ENCODE assay signal across 1 cellular context in the genomic region with DNA sequence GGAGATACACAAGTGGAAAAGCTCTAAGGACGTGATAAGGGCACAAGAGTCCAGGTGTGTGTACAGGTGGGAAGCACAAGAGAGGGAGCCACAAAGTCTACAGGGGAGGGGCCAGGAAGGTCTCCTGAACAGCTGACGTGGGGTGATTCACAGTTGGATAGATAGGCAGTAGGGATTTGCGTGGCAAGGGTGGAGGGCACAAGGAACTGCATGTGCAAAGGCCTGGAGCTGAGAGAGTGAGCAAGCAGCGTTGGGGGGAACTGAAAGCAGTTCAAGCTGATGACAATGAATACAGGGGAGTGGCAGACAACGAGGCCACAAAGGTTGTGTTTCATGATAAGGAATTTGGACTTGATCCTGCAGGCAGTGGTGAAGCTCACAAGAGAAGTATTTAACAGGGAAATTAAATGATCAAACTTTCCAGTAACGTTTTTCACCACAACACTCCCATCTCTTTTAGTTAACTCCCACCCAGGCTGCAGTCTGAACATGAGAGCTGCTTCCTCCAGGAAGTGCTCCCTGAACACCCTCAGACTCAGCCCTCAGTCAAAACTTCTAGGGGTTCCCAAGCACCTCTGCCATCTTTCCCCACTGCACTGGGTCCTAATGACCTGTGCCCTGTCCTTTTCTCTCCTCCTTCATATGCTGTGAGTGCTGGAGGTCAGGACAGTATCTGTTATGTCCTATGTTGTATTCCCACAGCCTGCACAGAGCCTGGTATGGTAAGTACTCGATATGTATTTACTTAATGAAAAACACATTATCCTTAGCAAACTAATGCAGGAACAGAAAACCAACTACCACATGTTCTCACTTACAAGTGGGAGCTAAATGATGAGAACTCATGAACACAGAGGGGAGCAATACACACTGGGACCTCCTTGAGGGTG.
A peak's percentile ranks its signal among the peaks of the same experiment; 100 is the strongest.
TF ChIP-seq lines count a peak whose summit lies in the region.

No MANE protein-coding gene starts in this region.

TF ChIP-seq in K562, 482 proteins besides CTCF, POLR2A, EP300 and RAD21 (continued from another document and continues in another):
- TF ChIP-seq, protein P1, sequence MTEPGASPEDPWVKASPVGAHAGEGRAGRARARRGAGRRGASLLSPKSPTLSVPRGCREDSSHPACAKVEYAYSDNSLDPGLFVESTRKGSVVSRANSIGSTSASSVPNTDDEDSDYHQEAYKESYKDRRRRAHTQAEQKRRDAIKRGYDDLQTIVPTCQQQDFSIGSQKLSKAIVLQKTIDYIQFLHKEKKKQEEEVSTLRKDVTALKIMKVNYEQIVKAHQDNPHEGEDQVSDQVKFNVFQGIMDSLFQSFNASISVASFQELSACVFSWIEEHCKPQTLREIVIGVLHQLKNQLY (CRISPR knock-in tag; conservative IDR thresholded peaks at IDR 0.05): 0 out of 4 replicates have a peak, but pooled peaks of 1 of the 2 experiments have one; percentile 27
- TF ChIP-seq SETDB1 (IDR thresholded peaks at IDR 0.05; ENCODE audit: low read length): no peak
- TF ChIP-seq ZNF41 (CRISPR knock-in tag; conservative IDR thresholded peaks at IDR 0.05): peak; percentile 98
- no peak for TF ChIP-seq DDX20 (tag; IDR thresholded peaks at IDR 0.05; ENCODE audit: low read depth)
- TF ChIP-seq NR1H2 (CRISPR knock-in tag; IDR thresholded peaks at IDR 0.05): no peak
- TF ChIP-seq, protein P2, sequence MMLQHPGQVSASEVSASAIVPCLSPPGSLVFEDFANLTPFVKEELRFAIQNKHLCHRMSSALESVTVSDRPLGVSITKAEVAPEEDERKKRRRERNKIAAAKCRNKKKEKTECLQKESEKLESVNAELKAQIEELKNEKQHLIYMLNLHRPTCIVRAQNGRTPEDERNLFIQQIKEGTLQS (IDR thresholded peaks at IDR 0.05): no peak
- TF ChIP-seq, protein P2 (CRISPR knock-in tag; conservative IDR thresholded peaks at IDR 0.05): no peak
- no peak for TF ChIP-seq ZNF778 (CRISPR knock-in tag; IDR thresholded peaks at IDR 0.05)
- no peak for TF ChIP-seq ZNF75A (CRISPR knock-in tag; IDR thresholded peaks at IDR 0.05)
- no peak for TF ChIP-seq GTF2A2 (tag; IDR thresholded peaks at IDR 0.05)
- no peak for TF ChIP-seq SAFB2 (IDR thresholded peaks at IDR 0.05; ENCODE audit: borderline replicate concordance, low read depth, low read length, severe bottlenecking)
- TF ChIP-seq EGR1 (conservative IDR thresholded peaks at IDR 0.05): no peak
- no peak for TF ChIP-seq KDM2B (CRISPR knock-in tag; IDR thresholded peaks at IDR 0.05)
- no peak for TF ChIP-seq BMI1 (IDR thresholded peaks at IDR 0.05; ENCODE audit: low read length)
- TF ChIP-seq SMAD4 (CRISPR knock-in tag; conservative IDR thresholded peaks at IDR 0.05): 0 out of 2 replicates have a peak, but pooled peaks have one; percentile 39
- TF ChIP-seq JUND (IDR thresholded peaks at IDR 0.05; ENCODE audit: borderline replicate concordance, low read depth, low read length): 0 out of 2 replicates have a peak, but pooled peaks have one; percentile 3
- TF ChIP-seq JUND (tag; IDR thresholded peaks at IDR 0.05; ENCODE audit: borderline replicate concordance, low read depth, low read length): peak; percentile 64; the same call in 2 of the 3 replicates
- TF ChIP-seq ASH1L (IDR thresholded peaks at IDR 0.05; ENCODE audit: borderline replicate concordance, low read depth, partially characterized antibody): no peak
- peak; percentile 58; the same call in 1 of the 2 replicates for TF ChIP-seq SPI1 (IDR thresholded peaks at IDR 0.05; ENCODE audit: borderline replicate concordance, low read depth, low read length)
- TF ChIP-seq, protein P3, sequence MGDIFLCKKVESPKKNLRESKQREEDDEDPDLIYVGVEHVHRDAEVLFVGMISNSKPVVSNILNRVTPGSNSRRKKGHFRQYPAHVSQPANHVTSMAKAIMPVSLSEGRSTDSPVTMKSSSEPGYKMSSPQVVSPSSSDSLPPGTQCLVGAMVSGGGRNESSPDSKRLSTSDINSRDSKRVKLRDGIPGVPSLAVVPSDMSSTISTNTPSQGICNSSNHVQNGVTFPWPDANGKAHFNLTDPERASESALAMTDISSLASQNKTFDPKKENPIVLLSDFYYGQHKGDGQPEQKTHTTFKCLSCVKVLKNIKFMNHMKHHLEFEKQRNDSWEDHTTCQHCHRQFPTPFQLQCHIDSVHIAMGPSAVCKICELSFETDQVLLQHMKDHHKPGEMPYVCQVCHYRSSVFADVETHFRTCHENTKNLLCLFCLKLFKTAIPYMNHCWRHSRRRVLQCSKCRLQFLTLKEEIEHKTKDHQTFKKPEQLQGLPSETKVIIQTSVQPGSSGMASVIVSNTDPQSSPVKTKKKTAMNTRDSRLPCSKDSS (IDR thresholded peaks at IDR 0.05; ENCODE audit: low read depth, partially characterized antibody): no peak
- TF ChIP-seq, protein P4, sequence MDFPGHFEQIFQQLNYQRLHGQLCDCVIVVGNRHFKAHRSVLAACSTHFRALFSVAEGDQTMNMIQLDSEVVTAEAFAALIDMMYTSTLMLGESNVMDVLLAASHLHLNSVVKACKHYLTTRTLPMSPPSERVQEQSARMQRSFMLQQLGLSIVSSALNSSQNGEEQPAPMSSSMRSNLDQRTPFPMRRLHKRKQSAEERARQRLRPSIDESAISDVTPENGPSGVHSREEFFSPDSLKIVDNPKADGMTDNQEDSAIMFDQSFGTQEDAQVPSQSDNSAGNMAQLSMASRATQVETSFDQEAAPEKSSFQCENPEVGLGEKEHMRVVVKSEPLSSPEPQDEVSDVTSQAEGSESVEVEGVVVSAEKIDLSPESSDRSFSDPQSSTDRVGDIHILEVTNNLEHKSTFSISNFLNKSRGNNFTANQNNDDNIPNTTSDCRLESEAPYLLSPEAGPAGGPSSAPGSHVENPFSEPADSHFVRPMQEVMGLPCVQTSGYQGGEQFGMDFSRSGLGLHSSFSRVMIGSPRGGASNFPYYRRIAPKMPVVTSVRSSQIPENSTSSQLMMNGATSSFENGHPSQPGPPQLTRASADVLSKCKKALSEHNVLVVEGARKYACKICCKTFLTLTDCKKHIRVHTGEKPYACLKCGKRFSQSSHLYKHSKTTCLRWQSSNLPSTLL (IDR thresholded peaks at IDR 0.05): no peak
- peak; percentile 20; the same call in 1 of the 2 replicates for TF ChIP-seq GATAD2B (IDR thresholded peaks at IDR 0.05; ENCODE audit: borderline replicate concordance)
- TF ChIP-seq FOXJ3 (CRISPR knock-in tag; IDR thresholded peaks at IDR 0.05): no peak
- no peak for TF ChIP-seq TFAM (CRISPR knock-in tag; conservative IDR thresholded peaks at IDR 0.05)
- no peak for TF ChIP-seq CBX5 (IDR thresholded peaks at IDR 0.05; ENCODE audit: borderline replicate concordance, low read depth)
- TF ChIP-seq TARDBP (IDR thresholded peaks at IDR 0.05): no peak
- TF ChIP-seq RBBP5 (IDR thresholded peaks at IDR 0.05; ENCODE audit: borderline replicate concordance, insufficient read depth, low read length, poor library complexity, severe bottlenecking): peak; percentile 48
- TF ChIP-seq STAT5B (CRISPR knock-in tag; IDR thresholded peaks at IDR 0.05): no peak
- peak; percentile 65 for TF ChIP-seq DPF2 (IDR thresholded peaks at IDR 0.05)
- TF ChIP-seq, protein P5, sequence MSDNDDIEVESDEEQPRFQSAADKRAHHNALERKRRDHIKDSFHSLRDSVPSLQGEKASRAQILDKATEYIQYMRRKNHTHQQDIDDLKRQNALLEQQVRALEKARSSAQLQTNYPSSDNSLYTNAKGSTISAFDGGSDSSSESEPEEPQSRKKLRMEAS (CRISPR knock-in tag; IDR thresholded peaks at IDR 0.05): no peak
- no peak for TF ChIP-seq FOS (IDR thresholded peaks at IDR 0.05; ENCODE audit: extremely low read depth, insufficient read length)
- no peak for TF ChIP-seq ZNF699 (CRISPR knock-in tag; IDR thresholded peaks at IDR 0.05; ENCODE audit: insufficient replicate concordance)
- no peak for TF ChIP-seq MYC (IDR thresholded peaks at IDR 0.05; ENCODE audit: low read depth, low read length)
- TF ChIP-seq MYC (CRISPR knock-in tag; IDR thresholded peaks at IDR 0.05; ENCODE audit: borderline replicate concordance, low read depth): no peak
- no peak for TF ChIP-seq C11orf30 (IDR thresholded peaks at IDR 0.05; ENCODE audit: low read depth)
- TF ChIP-seq PTBP1 (IDR thresholded peaks at IDR 0.05; ENCODE audit: low read depth, low read length): no peak
- peak in 1 of 2 experiments; percentile 56; a peak in 1 of 4 replicates for TF ChIP-seq RCOR1 (IDR thresholded peaks at IDR 0.05; ENCODE audit: borderline replicate concordance in 1 of 2, low read depth in 2 of 2, low read length in 2 of 2)
- TF ChIP-seq ZNF57 (CRISPR knock-in tag; IDR thresholded peaks at IDR 0.05): no peak
- TF ChIP-seq, protein P6, sequence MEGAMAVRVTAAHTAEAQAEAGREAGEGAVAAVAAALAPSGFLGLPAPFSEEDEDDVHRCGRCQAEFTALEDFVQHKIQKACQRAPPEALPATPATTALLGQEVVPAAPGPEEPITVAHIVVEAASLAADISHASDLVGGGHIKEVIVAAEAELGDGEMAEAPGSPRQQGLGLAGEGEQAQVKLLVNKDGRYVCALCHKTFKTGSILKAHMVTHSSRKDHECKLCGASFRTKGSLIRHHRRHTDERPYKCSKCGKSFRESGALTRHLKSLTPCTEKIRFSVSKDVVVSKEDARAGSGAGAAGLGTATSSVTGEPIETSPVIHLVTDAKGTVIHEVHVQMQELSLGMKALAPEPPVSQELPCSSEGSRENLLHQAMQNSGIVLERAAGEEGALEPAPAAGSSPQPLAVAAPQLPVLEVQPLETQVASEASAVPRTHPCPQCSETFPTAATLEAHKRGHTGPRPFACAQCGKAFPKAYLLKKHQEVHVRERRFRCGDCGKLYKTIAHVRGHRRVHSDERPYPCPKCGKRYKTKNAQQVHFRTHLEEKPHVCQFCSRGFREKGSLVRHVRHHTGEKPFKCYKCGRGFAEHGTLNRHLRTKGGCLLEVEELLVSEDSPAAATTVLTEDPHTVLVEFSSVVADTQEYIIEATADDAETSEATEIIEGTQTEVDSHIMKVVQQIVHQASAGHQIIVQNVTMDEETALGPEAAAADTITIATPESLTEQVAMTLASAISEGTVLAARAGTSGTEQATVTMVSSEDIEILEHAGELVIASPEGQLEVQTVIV (CRISPR knock-in tag; IDR thresholded peaks at IDR 0.05; ENCODE audit: borderline replicate concordance): no peak
- no peak for TF ChIP-seq RB1 (IDR thresholded peaks at IDR 0.05; ENCODE audit: low read depth)
- TF ChIP-seq GABPB1 (CRISPR knock-in tag; IDR thresholded peaks at IDR 0.05): no peak
- TF ChIP-seq RBM39 (optimal IDR thresholded peaks at IDR 0.05; ENCODE audit: low read depth, low read length): no peak
- peak; percentile 23 to 39; a peak in 1 of 4 replicates for TF ChIP-seq KDM1A (IDR thresholded peaks at IDR 0.05)
- TF ChIP-seq ZKSCAN8 (CRISPR knock-in tag; IDR thresholded peaks at IDR 0.05): no peak
- no peak for TF ChIP-seq ZNF780A (CRISPR knock-in tag; IDR thresholded peaks at IDR 0.05)
- TF ChIP-seq, protein P7, sequence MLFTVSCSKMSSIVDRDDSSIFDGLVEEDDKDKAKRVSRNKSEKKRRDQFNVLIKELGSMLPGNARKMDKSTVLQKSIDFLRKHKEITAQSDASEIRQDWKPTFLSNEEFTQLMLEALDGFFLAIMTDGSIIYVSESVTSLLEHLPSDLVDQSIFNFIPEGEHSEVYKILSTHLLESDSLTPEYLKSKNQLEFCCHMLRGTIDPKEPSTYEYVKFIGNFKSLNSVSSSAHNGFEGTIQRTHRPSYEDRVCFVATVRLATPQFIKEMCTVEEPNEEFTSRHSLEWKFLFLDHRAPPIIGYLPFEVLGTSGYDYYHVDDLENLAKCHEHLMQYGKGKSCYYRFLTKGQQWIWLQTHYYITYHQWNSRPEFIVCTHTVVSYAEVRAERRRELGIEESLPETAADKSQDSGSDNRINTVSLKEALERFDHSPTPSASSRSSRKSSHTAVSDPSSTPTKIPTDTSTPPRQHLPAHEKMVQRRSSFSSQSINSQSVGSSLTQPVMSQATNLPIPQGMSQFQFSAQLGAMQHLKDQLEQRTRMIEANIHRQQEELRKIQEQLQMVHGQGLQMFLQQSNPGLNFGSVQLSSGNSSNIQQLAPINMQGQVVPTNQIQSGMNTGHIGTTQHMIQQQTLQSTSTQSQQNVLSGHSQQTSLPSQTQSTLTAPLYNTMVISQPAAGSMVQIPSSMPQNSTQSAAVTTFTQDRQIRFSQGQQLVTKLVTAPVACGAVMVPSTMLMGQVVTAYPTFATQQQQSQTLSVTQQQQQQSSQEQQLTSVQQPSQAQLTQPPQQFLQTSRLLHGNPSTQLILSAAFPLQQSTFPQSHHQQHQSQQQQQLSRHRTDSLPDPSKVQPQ (CRISPR knock-in tag; IDR thresholded peaks at IDR 0.05; ENCODE audit: borderline replicate concordance): no peak
- TF ChIP-seq TGIF2 (CRISPR knock-in tag; IDR thresholded peaks at IDR 0.05): no peak
- TF ChIP-seq TCF7 (IDR thresholded peaks at IDR 0.05; ENCODE audit: borderline replicate concordance): no peak
- TF ChIP-seq, protein P8, sequence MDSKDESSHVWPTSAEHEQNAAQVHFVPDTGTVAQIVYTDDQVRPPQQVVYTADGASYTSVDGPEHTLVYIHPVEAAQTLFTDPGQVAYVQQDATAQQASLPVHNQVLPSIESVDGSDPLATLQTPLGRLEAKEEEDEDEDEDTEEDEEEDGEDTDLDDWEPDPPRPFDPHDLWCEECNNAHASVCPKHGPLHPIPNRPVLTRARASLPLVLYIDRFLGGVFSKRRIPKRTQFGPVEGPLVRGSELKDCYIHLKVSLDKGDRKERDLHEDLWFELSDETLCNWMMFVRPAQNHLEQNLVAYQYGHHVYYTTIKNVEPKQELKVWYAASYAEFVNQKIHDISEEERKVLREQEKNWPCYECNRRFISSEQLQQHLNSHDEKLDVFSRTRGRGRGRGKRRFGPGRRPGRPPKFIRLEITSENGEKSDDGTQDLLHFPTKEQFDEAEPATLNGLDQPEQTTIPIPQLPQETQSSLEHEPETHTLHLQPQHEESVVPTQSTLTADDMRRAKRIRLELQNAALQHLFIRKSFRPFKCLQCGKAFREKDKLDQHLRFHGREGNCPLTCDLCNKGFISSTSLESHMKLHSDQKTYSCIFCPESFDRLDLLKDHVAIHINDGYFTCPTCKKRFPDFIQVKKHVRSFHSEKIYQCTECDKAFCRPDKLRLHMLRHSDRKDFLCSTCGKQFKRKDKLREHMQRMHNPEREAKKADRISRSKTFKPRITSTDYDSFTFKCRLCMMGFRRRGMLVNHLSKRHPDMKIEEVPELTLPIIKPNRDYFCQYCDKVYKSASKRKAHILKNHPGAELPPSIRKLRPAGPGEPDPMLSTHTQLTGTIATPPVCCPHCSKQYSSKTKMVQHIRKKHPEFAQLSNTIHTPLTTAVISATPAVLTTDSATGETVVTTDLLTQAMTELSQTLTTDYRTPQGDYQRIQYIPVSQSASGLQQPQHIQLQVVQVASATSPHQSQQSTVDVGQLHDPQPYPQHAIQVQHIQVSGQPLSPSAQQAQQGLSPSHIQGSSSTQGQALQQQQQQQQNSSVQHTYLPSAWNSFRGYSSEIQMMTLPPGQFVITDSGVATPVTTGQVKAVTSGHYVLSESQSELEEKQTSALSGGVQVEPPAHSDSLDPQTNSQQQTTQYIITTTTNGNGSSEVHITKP (IDR thresholded peaks at IDR 0.05; ENCODE audit: partially characterized antibody): no peak
- TF ChIP-seq ARID1B (IDR thresholded peaks at IDR 0.05): peak; percentile 76
- peak; percentile 38 for TF ChIP-seq MEIS2 (IDR thresholded peaks at IDR 0.05; ENCODE audit: partially characterized antibody)
- TF ChIP-seq ZNF133 (CRISPR knock-in tag; IDR thresholded peaks at IDR 0.05): no peak
- TF ChIP-seq ZFP1 (CRISPR knock-in tag; IDR thresholded peaks at IDR 0.05): no peak
- TF ChIP-seq ZNF583 (CRISPR knock-in tag; IDR thresholded peaks at IDR 0.05): no peak
- no peak for TF ChIP-seq SRSF3 (IDR thresholded peaks at IDR 0.05; ENCODE audit: insufficient read depth, low read length)
